In the genomic region with DNA sequence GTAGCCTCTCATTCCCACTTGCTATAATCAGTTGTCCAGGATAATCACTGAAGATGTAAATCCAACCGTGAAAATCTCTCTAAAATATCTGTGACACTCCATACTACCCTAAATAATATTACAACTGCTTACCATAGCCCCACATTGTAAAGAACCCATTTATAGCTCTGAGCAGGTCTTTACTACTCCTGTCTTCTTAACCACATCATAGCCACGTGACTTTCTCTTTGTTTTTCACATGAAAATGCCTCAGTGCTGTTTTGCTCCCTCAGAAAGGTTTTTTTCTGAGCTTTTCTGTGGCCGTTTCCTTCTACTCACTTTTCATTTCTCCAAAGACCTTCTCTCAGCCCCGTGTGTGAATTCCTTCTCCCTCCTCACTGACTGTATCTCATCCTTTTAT, we compare ENCODE assay signal across 25 cellular contexts.
"Had no signal": no experiment of that assay in that cellular context is flagged by ENCODE, and none has a peak within 500 bp of the region (broad histone marks: within the 10 kb centered on the region; RNA-seq: fewer than 3 reads in every experiment).

No MANE protein-coding gene starts in this region.

- H3K27me3 ChIP-seq: suprapubic skin, testis, thyroid gland, tibial artery, tibial nerve, transverse colon, upper lobe of left lung, upper lobe of right lung, uterus, vagina had no signal

- H3K36me3 ChIP-seq: stomach, suprapubic skin, thoracic aorta, thyroid gland, tibial artery, tibial nerve, transverse colon, upper lobe of left lung, upper lobe of right lung, uterus, vagina had no signal

- H3K4me1 ChIP-seq: stomach, suprapubic skin, testis, thyroid gland, tibial artery, tibial nerve, transverse colon, upper lobe of left lung, upper lobe of right lung, uterus, vagina had no signal

- DNase-seq: stimulated activated CD4-positive, alpha-beta T cell treated with anti-CD3 and anti-CD28 coated beads, Interleukin-2, amount 100 ng/mL, for 48 hours; stimulated activated CD4-positive, alpha-beta T cell treated with anti-CD3 and anti-CD28 coated beads, Interleukin-4, amount 100 ng/mL, for 1 hour; stimulated activated CD4-positive, alpha-beta T cell treated with anti-CD3 and anti-CD28 coated beads, Interleukin-4, amount 100 ng/mL, for 24 hours; stimulated activated CD4-positive, alpha-beta T cell treated with anti-CD3 and anti-CD28 coated beads, Interleukin-4, amount 100 ng/mL, for 4 hours; stimulated activated CD8-positive, alpha-beta memory T cell treated with anti-CD3 and anti-CD28 coated beads, Interleukin-4, amount 100 ng/mL, for 48 hours; stimulated activated naive B cell treated with anti-CD40 and anti-IgM and Interleukin-4, amounts not matched to agents 10 μg/mL and 1 μg/mL and 100 μg/mL, for 72 hours; stimulated activated naive CD4-positive, alpha-beta T cell; stimulated activated naive CD4-positive, alpha-beta T cell treated with Interleukin-2 at 50 U/mL for 16 hours; stimulated activated naive CD8-positive, alpha-beta T cell treated with anti-CD3 and anti-CD28 coated beads, Interleukin-15, amount 100 ng/mL, for 72 hours; stimulated activated naive CD8-positive, alpha-beta T cell treated with anti-CD3 and anti-CD28 coated beads, Interleukin-15, Interleukin-2, amounts not matched to agents 100 U/mL and 50 U/mL, for 24 hours; stomach; substantia nigra; testis; thyroid gland; tibial artery; transverse colon; trophoblast cell; upper lobe of right lung; uterus had no signal

- H3K27ac ChIP-seq: stomach, suprapubic skin, testis, thoracic aorta, thyroid gland, tibial artery, tibial nerve, transverse colon, upper lobe of left lung, upper lobe of right lung, uterus, vagina had no signal

- ATAC-seq: stimulated activated memory B cell treated with anti-CD40 and anti-IgM and Interleukin-4, amounts not matched to agents 10 μg/mL and 1 μg/mL and 100 μg/mL, for 72 hours; stimulated activated naive B cell treated with anti-CD40 and anti-IgM and Interleukin-4, amounts not matched to agents 10 μg/mL and 1 μg/mL and 100 μg/mL, for 72 hours; stimulated activated naive CD8-positive, alpha-beta T cell treated with anti-CD3 and anti-CD28 coated beads, Interleukin-15, amount 100 ng/mL, for 72 hours; stimulated activated naive CD8-positive, alpha-beta T cell treated with anti-CD3 and anti-CD28 coated beads, Interleukin-15, Interleukin-2, amounts not matched to agents 100 U/mL and 50 U/mL, for 24 hours; upper lobe of right lung had no signal

- H3K9me3 ChIP-seq: stomach, suprapubic skin, testis, thoracic aorta, thyroid gland, tibial artery, tibial nerve, transverse colon, upper lobe of left lung, upper lobe of right lung, uterus, vagina had no signal

- H3K4me3 ChIP-seq: stomach, suprapubic skin, testis, thoracic aorta, thyroid gland, tibial artery, tibial nerve, transverse colon, upper lobe of left lung, upper lobe of right lung, uterus, vagina had no signal
